Comparison of ENCODE assay signal across 26 cellular contexts in the genomic region with DNA sequence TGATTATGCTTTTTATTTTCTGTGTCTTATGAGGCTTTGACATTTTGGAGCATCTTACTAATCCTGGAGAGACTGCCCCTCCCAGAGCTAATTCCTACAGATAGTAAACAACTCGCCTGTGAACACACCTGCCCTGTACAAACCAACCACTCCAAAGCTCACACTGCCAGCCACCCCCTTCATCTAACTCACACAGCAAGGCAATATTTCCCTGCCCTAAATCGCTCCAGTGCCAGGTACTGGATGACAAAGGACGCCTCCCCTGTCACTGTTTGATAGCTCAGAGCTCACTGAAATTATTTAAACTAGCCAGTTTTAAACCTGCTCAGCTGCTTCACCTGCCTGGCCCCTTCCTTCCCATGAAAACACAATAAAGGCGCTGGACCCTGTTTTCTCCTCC.
DNase-seq lines count a peak whose midpoint lies in the region; ATAC-seq, FAIRE-seq and TF ChIP-seq lines count a peak whose summit lies in the region.
"Had no signal": no experiment of that assay in that cellular context is flagged by ENCODE, and none has a peak within 500 bp of the region (broad histone marks: within the 10 kb centered on the region; RNA-seq: fewer than 3 reads in every experiment).

No MANE protein-coding gene starts in this region.

- no peak for TF ChIP-seq EP300 in H1 (IDR thresholded peaks at IDR 0.05; ENCODE audit: borderline replicate concordance in 1 of 2, low read depth in 2 of 2, low read length in 2 of 2)

- CTCF ChIA-PET in H1 (lab: Charles Lee; ENCODE audit: partially characterized antibody) = interaction anchor here (0.9 kb wide), 1 partner anchor 15 kb away, joined by 3 read pairs; no protein-coding TSS in a partner anchor

- TF ChIP-seq CTCF in H1 (IDR thresholded peaks at IDR 0.05; ENCODE audit: control extremely low read depth in 1 of 3, insufficient read depth in 1 of 3, low read depth in 1 of 3, low read length in 3 of 3) = no peak
- TF ChIP-seq CTCF in mucosa of descending colon (IDR thresholded peaks at IDR 0.05) = no peak

- H2BK15ac ChIP-seq in H1 (ENCODE audit: low read length) = no peak overlapping the region

- no peak overlapping the region for H3K4ac ChIP-seq in H1 (replicated peaks; ENCODE audit: insufficient read length, low read depth, low read length)

- no peak overlapping the region for H4K8ac ChIP-seq in H1 (ENCODE audit: extremely low read depth, insufficient read depth, low read length)

- H3K4me3 ChIP-seq in H1 (ENCODE audit: extremely low read depth in 1 of 4, insufficient read depth in 2 of 4, low read depth in 3 of 4, low read length in 4 of 4) (no peak overlapping the region), mucosa of descending colon (no peak overlapping the region)
- H3K4me3 ChIP-seq: BLaER1, PC-9, SK-N-MC had no signal

- no peaks in the 10 kb centered on the region for H3K4me1 ChIP-seq in H1 (replicated peaks in 1 of 4; ENCODE audit: control insufficient read depth in 3 of 4, insufficient read depth in 4 of 4, low read length in 3 of 4)
- H3K4me1 ChIP-seq in mucosa of descending colon (ENCODE audit: low read depth) = no peaks in the 10 kb centered on the region
- H3K4me1 ChIP-seq: BLaER1 had no signal

- TF ChIP-seq RAD21 in H1 (IDR thresholded peaks at IDR 0.05 in 1 of 2, conservative IDR thresholded peaks at IDR 0.05 in 1 of 2; ENCODE audit: low read depth in 2 of 2, low read length in 2 of 2) = no peak

- H3K4me2 ChIP-seq in H1 (ENCODE audit: insufficient read depth in 1 of 2, low read depth in 2 of 2, low read length in 2 of 2) = no peak overlapping the region
- H3K4me2 ChIP-seq: BLaER1, PC-9 had no signal

- H3K23me2 ChIP-seq in H1 (ENCODE audit: low read depth, low read length) = no peaks in the 10 kb centered on the region

- H4K91ac ChIP-seq in H1 (replicated peaks; ENCODE audit: insufficient read length, low read length) = no peak overlapping the region

- WGBS in H1 (ENCODE audit: extremely low coverage in 1 of 2, insufficient coverage in 1 of 2, insufficient read length in 1 of 2, insufficient replicate concordance in 2 of 2, low coverage in 1 of 2, low lambda C conversion rate in 2 of 2, missing lambda C conversion rate in 1 of 2), 2 experiments = 74% methylated on average over 4 of the region's 4 CpGs; no CpG with 5 or more reads in 1 of the 2 experiments

- no peaks in the 10 kb centered on the region for H3K9me3 ChIP-seq in H1 (ENCODE audit: insufficient read depth in 2 of 2, low read depth in 1 of 2, low read length in 1 of 2)
- no peaks in the 10 kb centered on the region for H3K9me3 ChIP-seq in mucosa of descending colon
- H3K9me3 ChIP-seq: BLaER1 had no signal

- H3K23ac ChIP-seq in H1 (ENCODE audit: insufficient read length) = no peak overlapping the region

- POLR2A ChIA-PET in H1 (lab: Charles Lee; ENCODE audit: partially characterized antibody) = no interaction called here
- POLR2A ChIA-PET in naive thymus-derived CD8-positive, alpha-beta T cell (lab: Charles Lee) = no interaction called here

- peak overlapping the region; percentile 92; the same call in 1 of the 2 replicates for H2AFZ ChIP-seq in H1 (ENCODE audit: low read length)
- H2AFZ ChIP-seq: PC-9 had no signal

- H3K36me3 Mint-ChIP-seq in naive thymus-derived CD8-positive, alpha-beta T cell = no peaks in the 10 kb centered on the region
- H3K36me3 Mint-ChIP-seq: CD4-positive, alpha-beta memory T cell had no signal

- H3K9ac ChIP-seq in H1 (replicated peaks in 1 of 4; ENCODE audit: extremely low read depth in 1 of 4, low read depth in 3 of 4, low read length in 3 of 4) = peak overlapping the region in 1 of 4 experiments; percentile 37; a peak in 1 of 7 replicates
- H3K9ac ChIP-seq: BLaER1 had no signal

- DNase-seq in NCI-H2081 (lab: John Stamatoyannopoulos, UW) (peak; percentile 4 to 50), NCI-H2081 treated with DMSO at 0.1 percent for 48 hours (lab: John Stamatoyannopoulos, UW) (no peak), NCI-H146 treated with DMSO at 0.1 percent for 48 hours (lab: John Stamatoyannopoulos, UW; ENCODE audit: unreplicated experiment) (peak; percentile 95), H1 (ENCODE audit: low read depth in 1 of 2, low spot score in 2 of 2) (no peak), mucosa of descending colon (peak in 1 of 3 donors; percentile 43)
- DNase-seq in naive thymus-derived CD8-positive, alpha-beta T cell = no peak
- DNase-seq in activated T-cell treated with anti-CD3 and anti-CD28 coated beads, Interleukin-2, amount 50 U/mL, for 1 hour = no peak
- DNase-seq in stimulated activated CD4-positive, alpha-beta T cell treated with anti-CD3 and anti-CD28 coated beads, Interleukin-12 subunit alpha, Interleukin-12 subunit beta, amount 100 ng/mL, for 4 hours = no peak
- DNase-seq: ACHN; CD4-positive, alpha-beta memory T cell; DND-41; GOT3; KG1; NCI-H1092; NCI-H1436 treated with DMSO at 0.1 percent for 48 hours; NCI-H2029 treated with DMSO at 0.1 percent for 48 hours; NCI-H2227 treated with DMSO at 0.1 percent for 48 hours; NCI-H524; PC-9; SHP77 treated with DMSO at 0.1 percent for 48 hours had no signal

- no peaks in the 10 kb centered on the region for H3K79me1 ChIP-seq in H1 (ENCODE audit: low read depth, low read length)

- no peak overlapping the region for H2BK5ac ChIP-seq in H1 (ENCODE audit: low read depth, low read length)

- no peaks in the 10 kb centered on the region for H3K27me3 ChIP-seq in H1 (replicated peaks in 1 of 4; ENCODE audit: control insufficient read depth in 3 of 4, extremely low read depth in 1 of 4, insufficient read depth in 3 of 4, low read length in 3 of 4)
- H3K27me3 ChIP-seq: BLaER1 had no signal

- H2AK5ac ChIP-seq in H1 (ENCODE audit: low read depth, low read length) = no peak overlapping the region

- peaks cover 0 to 2% (median 0%) of the 10 kb centered on the region in 9 donors for H3K9me3 Mint-ChIP-seq in naive thymus-derived CD8-positive, alpha-beta T cell
- H3K9me3 Mint-ChIP-seq: CD4-positive, alpha-beta memory T cell had no signal

- H3K36me3 ChIP-seq in H1 (ENCODE audit: control insufficient read depth in 2 of 4, insufficient read depth in 4 of 4, low read length in 3 of 4) = no peaks in the 10 kb centered on the region
- H3K36me3 ChIP-seq in mucosa of descending colon (ENCODE audit: low read depth) = no peaks in the 10 kb centered on the region
- H3K36me3 ChIP-seq: BLaER1 had no signal

- peaks cover 5 to 63% (median 13%) of the 10 kb centered on the region in 5 donors for H3K27me3 Mint-ChIP-seq in naive thymus-derived CD8-positive, alpha-beta T cell

- no peaks in the 10 kb centered on the region for H4K20me1 ChIP-seq in H1 (replicated peaks in 1 of 2; ENCODE audit: control insufficient read depth in 1 of 2, insufficient read depth in 2 of 2, low read length in 2 of 2)
- H4K20me1 ChIP-seq: BLaER1 had no signal

- no peak for FAIRE-seq in H1 (lab: Jason Lieb, UNC)
- FAIRE-seq: GM12892, HTR-8/SVneo had no signal

- H3K79me2 ChIP-seq in H1 (ENCODE audit: control insufficient read depth in 1 of 2, insufficient read depth in 2 of 2, low read length in 2 of 2) = no peaks in the 10 kb centered on the region

- H3K14ac ChIP-seq in H1 (ENCODE audit: insufficient read length) = no peak overlapping the region

- no peak overlapping the region for H3K27ac Mint-ChIP-seq in naive thymus-derived CD8-positive, alpha-beta T cell
- H3K27ac Mint-ChIP-seq: CD4-positive, alpha-beta memory T cell had no signal

- H4K5ac ChIP-seq in H1 (ENCODE audit: insufficient read length, low read depth, low read length) = no peak overlapping the region

- no peak overlapping the region for H2BK12ac ChIP-seq in H1 (ENCODE audit: low read depth, low read length)

- no peak overlapping the region for H2BK20ac ChIP-seq in H1 (ENCODE audit: low read length)

- no peak for TF ChIP-seq POLR2A in H1 (IDR thresholded peaks at IDR 0.05; ENCODE audit: control extremely low read depth in 1 of 2, low read depth in 2 of 2, low read length in 2 of 2)

- H3K56ac ChIP-seq in H1 (replicated peaks; ENCODE audit: insufficient read length, low read depth, low read length) = no peak overlapping the region

- no peak overlapping the region for H3K27ac ChIP-seq in H1 (ENCODE audit: low read depth, low read length)
- H3K27ac ChIP-seq: 22Rv1, BLaER1, PC-9, RWPE1, SK-N-MC had no signal

- no peak overlapping the region for H3K4me3 Mint-ChIP-seq in naive thymus-derived CD8-positive, alpha-beta T cell
- H3K4me3 Mint-ChIP-seq: CD4-positive, alpha-beta memory T cell had no signal

- no peak overlapping the region for H2BK120ac ChIP-seq in H1 (replicated peaks; ENCODE audit: low read depth, low read length)

- H3K4me1 Mint-ChIP-seq in naive thymus-derived CD8-positive, alpha-beta T cell = no peaks in the 10 kb centered on the region
- H3K4me1 Mint-ChIP-seq: CD4-positive, alpha-beta memory T cell had no signal

- intact Hi-C loops in mucosa of descending colon (cut with DNase I, micrococcal nuclease) = no loop called here

- ATAC-seq in mucosa of descending colon = peak; percentile 76
- no peak for ATAC-seq in naive thymus-derived CD8-positive, alpha-beta T cell

- H3K18ac ChIP-seq in H1 (ENCODE audit: extremely low read depth, low read length) = no peak overlapping the region

TF ChIP-seq in H1, 55 proteins besides CTCF, POLR2A, EP300 and RAD21 (continues in another document):
- TF ChIP-seq TAF7 (optimal IDR thresholded peaks at IDR 0.05; ENCODE audit: borderline replicate concordance, low read depth, low read length) = no peak

Comparison
In these comparisons a context has a peak if more than half of its experiments do, and no peak if none do; other contexts are left out.
1. DNase-seq: peak in NCI-H2081 (2 of 2) and NCI-H146 treated with DMSO at 0.1 percent for 48 hours (single experiment); none in NCI-H2081 treated with DMSO at 0.1 percent for 48 hours (single experiment), H1 (0 of 2), naive thymus-derived CD8-positive, alpha-beta T cell (0 of 10), activated T-cell treated with anti-CD3 and anti-CD28 coated beads, Interleukin-2, amount 50 U/mL, for 1 hour (single experiment) and stimulated activated CD4-positive, alpha-beta T cell treated with anti-CD3 and anti-CD28 coated beads, Interleukin-12 subunit alpha, Interleukin-12 subunit beta, amount 100 ng/mL, for 4 hours (single experiment).